ENCODE assay signal across 10 cellular contexts in genomic region chr18:21167641-21168372, GRCh38. TPM values are rescaled to one million over a fixed set of nuclear protein-coding genes. Genes with fewer than 3 reads are reported as not detected.
DNase-seq lines count a peak whose midpoint lies in the region; ATAC-seq and TF ChIP-seq lines count a peak whose summit lies in the region.
"Had no signal": no experiment of that assay in that cellular context is flagged by ENCODE, and none has a peak within 500 bp of the region (broad histone marks: within the 10 kb centered on the region; RNA-seq: fewer than 3 reads in every experiment).

No MANE protein-coding gene starts in this region.

- no peak overlapping the region for H4K12ac ChIP-seq in trophoblast cell (ENCODE audit: low read depth, low read length)

- H2BK12ac ChIP-seq in trophoblast cell (ENCODE audit: low read length), result no peak overlapping the region

- no peak overlapping the region for H4K91ac ChIP-seq in trophoblast cell (ENCODE audit: low read depth, low read length)

- H3K14ac ChIP-seq in trophoblast cell (ENCODE audit: low read length), result no peak overlapping the region

- no peak overlapping the region for H2AFZ ChIP-seq in trophoblast cell (ENCODE audit: insufficient read depth, low read length, poor library complexity)

- TF ChIP-seq CTCF in colonic mucosa (IDR thresholded peaks at IDR 0.05), result no peak

- no peaks in the 10 kb centered on the region for H3K79me1 ChIP-seq in trophoblast cell (ENCODE audit: low read length)

- H3K9me3 ChIP-seq in colonic mucosa, result no peaks in the 10 kb centered on the region
- no peaks in the 10 kb centered on the region for H3K9me3 ChIP-seq in trophoblast cell (ENCODE audit: insufficient read depth, low read depth, low read length)

- H3K4ac ChIP-seq in trophoblast cell (ENCODE audit: low read depth, low read length), result no peak overlapping the region

- H3K36me3 ChIP-seq in colonic mucosa, result no peaks in the 10 kb centered on the region
- H3K36me3 ChIP-seq in trophoblast cell (ENCODE audit: control insufficient read depth in 1 of 2, insufficient read depth in 2 of 2, low read length in 2 of 2), result no peaks in the 10 kb centered on the region

- no peak overlapping the region for H3K4me2 ChIP-seq in trophoblast cell (ENCODE audit: low read length)

- no peak for ATAC-seq in HG02840 (IDR thresholded peaks at IDR 0.05; ENCODE audit: low FRiP score, unreplicated experiment)
- ATAC-seq in GM21381 (IDR thresholded peaks at IDR 0.05; ENCODE audit: unreplicated experiment), result no peak
- ATAC-seq: Panc1 had no signal

- no CpG with 5 or more reads among the region's 1 CpG for WGBS in trophoblast cell (ENCODE audit: extremely low coverage, insufficient coverage, insufficient read length)

- H3K18ac ChIP-seq in trophoblast cell (ENCODE audit: low read length), result no peak overlapping the region

- no peak overlapping the region for H2BK5ac ChIP-seq in trophoblast cell (ENCODE audit: low read depth, low read length, poor library complexity)

- no peak overlapping the region for H3K4me3 ChIP-seq in colonic mucosa
- no peak overlapping the region for H3K4me3 ChIP-seq in trophoblast cell (ENCODE audit: low read depth, low read length)

- intact Hi-C loops in colonic mucosa (cut with DNase I), result no loop called here

- H2AK5ac ChIP-seq in trophoblast cell (ENCODE audit: low read length), result no peak overlapping the region

- H3K9ac ChIP-seq in colonic mucosa (ENCODE audit: low read depth in 2 of 2, low read length in 2 of 2), result no peak overlapping the region
- no peak overlapping the region for H3K9ac ChIP-seq in trophoblast cell (ENCODE audit: low read length)

- H4K8ac ChIP-seq in trophoblast cell (ENCODE audit: low read depth, low read length), result no peak overlapping the region

- no peaks in the 10 kb centered on the region for H3K27me3 ChIP-seq in colonic mucosa
- no peaks in the 10 kb centered on the region for H3K27me3 ChIP-seq in trophoblast cell (ENCODE audit: insufficient read depth, low read length)

- H2BK120ac ChIP-seq in trophoblast cell (ENCODE audit: insufficient read depth, low read length, poor library complexity), result no peak overlapping the region

- H3K27ac ChIP-seq in colonic mucosa (no peak overlapping the region), trophoblast cell (ENCODE audit: low read depth, low read length) (no peak overlapping the region)

- H3K4me1 ChIP-seq in colonic mucosa (no peaks in the 10 kb centered on the region), trophoblast cell (ENCODE audit: control insufficient read depth in 1 of 2, insufficient read depth in 2 of 2, low read length in 2 of 2) (no peaks in the 10 kb centered on the region)

- no peaks in the 10 kb centered on the region for H3K79me2 ChIP-seq in trophoblast cell (ENCODE audit: control insufficient read depth, insufficient read depth, low read length, poor library complexity)

- peak; percentile 15 for DNase-seq in HT1080 (ENCODE audit: low read depth)
- peak; percentile 20 for DNase-seq in NCI-H510A (lab: John Stamatoyannopoulos, UW)
- DNase-seq in colonic mucosa, result peak; percentile 59
- peak; percentile 23 to 71 for DNase-seq in trophoblast cell
- no peak for DNase-seq in NK-92 (lab: John Stamatoyannopoulos, UW; ENCODE audit: unreplicated experiment)
- DNase-seq in effector CD4-positive, alpha-beta T cell, result no peak
- DNase-seq: activated CD4-positive, alpha-beta T cell treated with anti-CD3 and anti-CD28 coated beads, Interleukin-2, amount 10 ng/mL, durations not matched to agents 7 days and 5 days had no signal

- H3K23ac ChIP-seq in trophoblast cell (ENCODE audit: low read length), result no peak overlapping the region

RNA-seq across cellular contexts. Expression of gene ROCK1, which starts 56.2 kb away (rescaled TPM):
- total RNA-seq in HT1080 (2014; rRNA removed; shearing (Covaris generic)), result 16.4 and 26.7 TPM in 2 replicates
- 12.2 and 20.4 TPM in 2 replicates for polyA plus RNA-seq in HT1080 (2015; cell fraction: cytosol; rRNA removed)
- 32.1 and 35.3 TPM in 2 replicates for polyA plus RNA-seq in HT1080 (2015; cell fraction: nucleus; rRNA removed)
- 10 to 100 TPM; 28.9 to 39.5 TPM for total RNA-seq in colonic mucosa
- polyA plus RNA-seq in trophoblast cell (2013), result 27.8 and 29.9 TPM in 2 replicates

Comparison
In these comparisons a context has a peak if more than half of its experiments do, and no peak if none do; other contexts are left out.
1. DNase-seq: peak in HT1080 (single experiment), NCI-H510A (single experiment), colonic mucosa (single experiment) and trophoblast cell (2 of 2); none in NK-92 (single experiment) and effector CD4-positive, alpha-beta T cell (single experiment).